ENCODE assay signal across 1 cellular context in genomic region chr2:6877402-6878305, GRCh38.
TF ChIP-seq lines count a peak whose summit lies in the region.

RSAD2 (plus strand) TSS chr2:6877777; CDS start chr2:6877801, 24 bp downstream.

TF ChIP-seq in GM12878, 131 proteins besides CTCF, POLR2A, EP300 and RAD21:
- TF ChIP-seq ASH2L (IDR thresholded peaks at IDR 0.05; ENCODE audit: borderline replicate concordance, low read depth) (no peak), BRCA1 (IDR thresholded peaks at IDR 0.05; ENCODE audit: low read depth, low read length) (no peak), ZNF384 (IDR thresholded peaks at IDR 0.05; ENCODE audit: borderline replicate concordance, low read depth, low read length) (no peak), CREM (IDR thresholded peaks at IDR 0.05; ENCODE audit: low read depth) (no peak), SMAD5 (IDR thresholded peaks at IDR 0.05; ENCODE audit: low read depth) (no peak)
